Comparison of ENCODE assay signal across 9 cellular contexts in the genomic region with DNA sequence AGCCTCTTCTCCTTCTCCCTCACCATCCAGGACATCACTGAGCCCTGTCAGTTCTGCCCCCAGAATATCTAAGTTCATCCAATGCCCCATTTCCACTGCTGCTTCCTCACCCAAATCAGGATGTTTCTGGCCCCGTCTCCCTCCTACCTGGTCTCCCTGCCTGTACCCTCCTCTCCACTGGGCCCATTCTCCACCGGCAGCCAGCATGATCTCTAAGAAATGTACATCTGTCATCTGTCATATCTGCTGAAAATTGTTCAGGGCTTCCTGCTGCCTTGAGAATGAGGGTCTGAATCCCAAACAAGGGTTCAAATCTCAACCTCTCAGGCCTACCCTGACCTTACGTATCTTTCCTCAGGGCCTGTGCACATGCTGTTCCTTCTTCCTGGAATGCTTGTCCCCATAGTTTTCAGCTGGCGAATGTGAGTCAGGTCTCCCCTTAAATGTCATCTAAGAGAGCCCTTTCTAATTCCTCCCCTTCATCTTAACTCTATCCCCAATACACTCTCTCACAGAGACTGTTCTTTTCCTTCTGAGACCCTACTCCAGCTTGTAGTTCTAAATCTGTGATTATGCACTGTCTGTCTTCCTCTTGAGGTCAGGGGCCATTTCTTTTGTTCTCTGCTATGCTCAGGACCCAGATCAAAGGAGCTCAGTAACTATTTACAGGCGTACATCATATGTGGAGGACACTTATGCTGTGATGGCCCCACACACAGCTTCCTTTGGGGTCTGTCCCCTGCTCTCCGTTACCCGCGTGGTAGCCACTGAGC. TPM values are rescaled to one million over a fixed set of nuclear protein-coding genes. Genes with fewer than 3 reads are reported as not detected.
DNase-seq lines count a peak whose midpoint lies in the region; ATAC-seq lines count a peak whose summit lies in the region.
"Had no signal": no experiment of that assay in that cellular context is flagged by ENCODE, and none has a peak within 500 bp of the region (broad histone marks: within the 10 kb centered on the region; RNA-seq: fewer than 3 reads in every experiment).

No MANE protein-coding gene starts in this region.

- no peaks in the 10 kb centered on the region for H3K27me3 Mint-ChIP-seq in activated T-cell treated with anti-CD3 and anti-CD28 coated beads, Interleukin-2, amount 50 U/mL, for 4 hours (ENCODE audit: low read depth)

- no peaks in the 10 kb centered on the region for H3K9me3 Mint-ChIP-seq in activated T-cell treated with anti-CD3 and anti-CD28 coated beads, Interleukin-2, amount 50 U/mL, for 4 hours

- no peaks in the 10 kb centered on the region for H3K9me3 ChIP-seq in thymus (ENCODE audit: control insufficient read depth)

- H3K36me3 ChIP-seq in mesendoderm (ENCODE audit: control insufficient read depth, insufficient read depth, low read length) (no peaks in the 10 kb centered on the region), thymus (ENCODE audit: control insufficient read depth, insufficient read depth) (no peaks in the 10 kb centered on the region)

- H3K56ac ChIP-seq in mesendoderm (ENCODE audit: low read length) = no peak overlapping the region

- peaks cover 19% of the 10 kb centered on the region for H3K79me1 ChIP-seq in mesendoderm (ENCODE audit: low read length)

- H3K4me1 Mint-ChIP-seq in activated T-cell treated with anti-CD3 and anti-CD28 coated beads, Interleukin-2, amount 50 U/mL, for 4 hours (ENCODE audit: low read depth) = peaks cover 34% of the 10 kb centered on the region

- H3K79me2 ChIP-seq in mesendoderm (ENCODE audit: control insufficient read depth, insufficient read depth, low read length) = peaks cover 13% of the 10 kb centered on the region

- H3K4me1 ChIP-seq in mesendoderm (ENCODE audit: control insufficient read depth, low read depth, low read length) (peaks cover 28% of the 10 kb centered on the region), thymus (ENCODE audit: control insufficient read depth, insufficient read depth, low read length) (peaks cover 30% of the 10 kb centered on the region)

- no peak overlapping the region for H2BK120ac ChIP-seq in mesendoderm (ENCODE audit: low read depth, low read length)

- peak overlapping the region; percentile 20 for H2AK5ac ChIP-seq in mesendoderm (ENCODE audit: low read length)

- H4K8ac ChIP-seq in mesendoderm (ENCODE audit: low read depth, low read length) = no peak overlapping the region

- H3K18ac ChIP-seq in mesendoderm (ENCODE audit: low read length) = peak overlapping the region; percentile 5

- H4K5ac ChIP-seq in mesendoderm (ENCODE audit: low read length) = no peak overlapping the region

- H3K4ac ChIP-seq in mesendoderm (ENCODE audit: low read depth, low read length) = no peak overlapping the region

- no peak overlapping the region for H3K23ac ChIP-seq in mesendoderm (ENCODE audit: low read length)

- no peak overlapping the region for H2BK15ac ChIP-seq in mesendoderm (replicated peaks; ENCODE audit: low read depth)

- no peaks in the 10 kb centered on the region for H3K27me3 ChIP-seq in mesendoderm (ENCODE audit: insufficient read depth, low read length, poor library complexity)
- no peaks in the 10 kb centered on the region for H3K27me3 ChIP-seq in thymus (ENCODE audit: control insufficient read depth, insufficient read depth)

- H3K9ac ChIP-seq in mesendoderm (ENCODE audit: low read length) = no peak overlapping the region

- no peak overlapping the region for H2BK5ac ChIP-seq in mesendoderm (ENCODE audit: low read length)

- no peak for DNase-seq in activated T-cell treated with anti-CD3 and anti-CD28 coated beads, Interleukin-2, amount 50 U/mL, for 4 hours
- DNase-seq in activated T-cell treated with anti-CD3 and anti-CD28 coated beads for 4 hours (no peak), mesendoderm (no peak), NCI-H146 treated with DMSO at 0.1 percent for 48 hours (lab: John Stamatoyannopoulos, UW; ENCODE audit: unreplicated experiment) (no peak)

- no peak overlapping the region for H3K4me2 ChIP-seq in mesendoderm (ENCODE audit: low read length)

- no peak for ATAC-seq in activated T-cell treated with anti-CD3 and anti-CD28 coated beads, Interleukin-2, amount 50 U/mL, for 4 hours
- ATAC-seq in HG03354 (IDR thresholded peaks at IDR 0.05; ENCODE audit: poor library complexity, severe bottlenecking, unreplicated experiment) (no peak), HG02623 (IDR thresholded peaks at IDR 0.05; ENCODE audit: unreplicated experiment) (no peak)

- peaks cover 3% of the 10 kb centered on the region for H3K36me3 Mint-ChIP-seq in activated T-cell treated with anti-CD3 and anti-CD28 coated beads, Interleukin-2, amount 50 U/mL, for 4 hours (ENCODE audit: insufficient read depth)

- H3K27ac ChIP-seq in angular gyrus (ENCODE audit: low read depth, low read length) = peak overlapping the region; percentile 29
- H3K27ac ChIP-seq in mesendoderm (ENCODE audit: low read depth, low read length) = peak overlapping the region; percentile 22
- H3K27ac ChIP-seq in thymus (ENCODE audit: low read depth) = peak overlapping the region; percentile 25

- no peak overlapping the region for H3K4me3 ChIP-seq in mesendoderm (ENCODE audit: low read length)
- H3K4me3 ChIP-seq in thymus (ENCODE audit: low read length) = no peak overlapping the region

- no CpG with 5 or more reads among the region's 8 CpGs for WGBS in mesendoderm (ENCODE audit: extremely low coverage, insufficient coverage, low lambda C conversion rate)
- WGBS in thymus = 82% methylated on average over 8 of the region's 8 CpGs

- H3K4me3 Mint-ChIP-seq in activated T-cell treated with anti-CD3 and anti-CD28 coated beads, Interleukin-2, amount 50 U/mL, for 4 hours = peak overlapping the region; percentile 9
- H3K4me3 Mint-ChIP-seq: neural crest cell had no signal

RNA-seq across cellular contexts. Expression of gene SMAD3, which starts 40.8 kb away (rescaled TPM):
- total RNA-seq in activated T-cell treated with anti-CD3 and anti-CD28 coated beads, Interleukin-2, amount 50 U/mL, for 4 hours = 10 to 100 TPM; 23.2 to 25.7 (median 24.4) TPM
- polyA plus RNA-seq in mesendoderm (2013, experiment 1 of 2) = 17.4 TPM
- polyA plus RNA-seq in mesendoderm (2013, experiment 2 of 2) = 16.4 TPM
- polyA plus RNA-seq in thymus = 21.6 TPM
